1 cellular context compared by ENCODE assay signal in genomic region chr17:41439375-41439774, GRCh38.
TF ChIP-seq lines count a peak whose summit lies in the region.

No MANE protein-coding gene starts in this region.

TF ChIP-seq in HepG2, 621 proteins besides CTCF, POLR2A, EP300 and RAD21 (continued from another document):
- TF ChIP-seq CREB1 (IDR thresholded peaks at IDR 0.05), result no peak
- no peak for TF ChIP-seq CREB1 (CRISPR knock-in tag; IDR thresholded peaks at IDR 0.05)
- TF ChIP-seq GTF2F1 (IDR thresholded peaks at IDR 0.05; ENCODE audit: low read length), result no peak
- TF ChIP-seq, protein P1, sequence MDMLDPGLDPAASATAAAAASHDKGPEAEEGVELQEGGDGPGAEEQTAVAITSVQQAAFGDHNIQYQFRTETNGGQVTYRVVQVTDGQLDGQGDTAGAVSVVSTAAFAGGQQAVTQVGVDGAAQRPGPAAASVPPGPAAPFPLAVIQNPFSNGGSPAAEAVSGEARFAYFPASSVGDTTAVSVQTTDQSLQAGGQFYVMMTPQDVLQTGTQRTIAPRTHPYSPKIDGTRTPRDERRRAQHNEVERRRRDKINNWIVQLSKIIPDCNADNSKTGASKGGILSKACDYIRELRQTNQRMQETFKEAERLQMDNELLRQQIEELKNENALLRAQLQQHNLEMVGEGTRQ (IDR thresholded peaks at IDR 0.05; ENCODE audit: low read depth, low read length), result no peak
- TF ChIP-seq, protein P1 (CRISPR knock-in tag; IDR thresholded peaks at IDR 0.05; ENCODE audit: borderline replicate concordance), result no peak
- no peak for TF ChIP-seq ESRRA (CRISPR knock-in tag; IDR thresholded peaks at IDR 0.05; ENCODE audit: low read depth)
- peak; percentile 75; the same call in 1 of the 2 replicates for TF ChIP-seq ZNF644 (CRISPR knock-in tag; IDR thresholded peaks at IDR 0.05; ENCODE audit: low read depth)
- TF ChIP-seq FIP1L1 (IDR thresholded peaks at IDR 0.05; ENCODE audit: borderline replicate concordance, insufficient read depth, low read depth, low read length), result no peak
- TF ChIP-seq GATAD2A (CRISPR knock-in tag; IDR thresholded peaks at IDR 0.05), result peak; percentile 47; the same call in 1 of the 2 replicates
- TF ChIP-seq DMTF1 (CRISPR knock-in tag; IDR thresholded peaks at IDR 0.05), result no peak
